Comparison of ENCODE assay signal across 1 cellular context in the genomic region with DNA sequence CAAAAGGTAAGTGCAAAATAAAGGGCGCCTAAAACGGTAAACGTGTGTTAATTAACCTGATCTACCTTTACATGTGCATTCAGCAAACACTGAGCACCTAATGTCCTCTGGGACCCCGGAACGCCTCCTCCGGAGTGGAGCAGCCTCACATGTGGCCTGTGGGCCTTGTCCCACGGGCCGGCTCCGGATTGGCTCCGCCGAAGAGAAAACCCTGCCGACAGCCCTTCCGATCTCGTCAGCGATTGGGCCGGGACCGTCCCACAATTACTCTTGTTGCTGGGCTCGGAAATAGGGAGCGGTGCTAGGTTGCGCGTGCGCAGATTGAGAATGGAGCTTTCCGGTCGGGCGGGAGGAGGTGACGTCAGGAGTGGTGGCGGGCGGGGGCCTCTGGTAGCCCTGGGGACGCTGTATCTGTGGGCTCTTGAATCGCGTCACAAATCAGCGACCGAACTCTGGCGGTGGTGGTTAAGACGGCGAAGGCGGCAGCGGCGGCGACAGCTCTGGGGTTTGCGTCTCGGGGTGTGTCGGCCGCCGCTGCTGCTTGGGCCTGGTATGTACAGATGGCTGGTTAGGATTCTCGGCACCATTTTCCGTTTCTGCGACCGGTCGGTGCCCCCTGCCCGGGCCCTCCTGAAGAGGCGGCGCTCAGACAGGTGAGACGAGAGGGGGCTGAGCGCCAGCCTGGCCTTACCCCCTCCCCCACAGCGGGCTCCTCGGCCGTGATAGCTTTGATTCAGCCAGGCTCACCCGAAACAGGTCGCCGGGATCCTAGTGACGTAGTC.
TF ChIP-seq lines count a peak whose summit lies in the region.

A gene (plus strand): TSS at position 434 of the 782 bp plus-strand sequence. CDS start 119 bp downstream, at position 553.

TF ChIP-seq in GM12878, 131 proteins besides CTCF, POLR2A, EP300 and RAD21 (continued from another document and continues in another):
- TF ChIP-seq, protein P1, sequence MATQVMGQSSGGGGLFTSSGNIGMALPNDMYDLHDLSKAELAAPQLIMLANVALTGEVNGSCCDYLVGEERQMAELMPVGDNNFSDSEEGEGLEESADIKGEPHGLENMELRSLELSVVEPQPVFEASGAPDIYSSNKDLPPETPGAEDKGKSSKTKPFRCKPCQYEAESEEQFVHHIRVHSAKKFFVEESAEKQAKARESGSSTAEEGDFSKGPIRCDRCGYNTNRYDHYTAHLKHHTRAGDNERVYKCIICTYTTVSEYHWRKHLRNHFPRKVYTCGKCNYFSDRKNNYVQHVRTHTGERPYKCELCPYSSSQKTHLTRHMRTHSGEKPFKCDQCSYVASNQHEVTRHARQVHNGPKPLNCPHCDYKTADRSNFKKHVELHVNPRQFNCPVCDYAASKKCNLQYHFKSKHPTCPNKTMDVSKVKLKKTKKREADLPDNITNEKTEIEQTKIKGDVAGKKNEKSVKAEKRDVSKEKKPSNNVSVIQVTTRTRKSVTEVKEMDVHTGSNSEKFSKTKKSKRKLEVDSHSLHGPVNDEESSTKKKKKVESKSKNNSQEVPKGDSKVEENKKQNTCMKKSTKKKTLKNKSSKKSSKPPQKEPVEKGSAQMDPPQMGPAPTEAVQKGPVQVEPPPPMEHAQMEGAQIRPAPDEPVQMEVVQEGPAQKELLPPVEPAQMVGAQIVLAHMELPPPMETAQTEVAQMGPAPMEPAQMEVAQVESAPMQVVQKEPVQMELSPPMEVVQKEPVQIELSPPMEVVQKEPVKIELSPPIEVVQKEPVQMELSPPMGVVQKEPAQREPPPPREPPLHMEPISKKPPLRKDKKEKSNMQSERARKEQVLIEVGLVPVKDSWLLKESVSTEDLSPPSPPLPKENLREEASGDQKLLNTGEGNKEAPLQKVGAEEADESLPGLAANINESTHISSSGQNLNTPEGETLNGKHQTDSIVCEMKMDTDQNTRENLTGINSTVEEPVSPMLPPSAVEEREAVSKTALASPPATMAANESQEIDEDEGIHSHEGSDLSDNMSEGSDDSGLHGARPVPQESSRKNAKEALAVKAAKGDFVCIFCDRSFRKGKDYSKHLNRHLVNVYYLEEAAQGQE (IDR thresholded peaks at IDR 0.05; ENCODE audit: low read depth, low read length) = no peak
- peak; percentile 70; the same call in 1 of the 2 replicates for TF ChIP-seq CBFB (IDR thresholded peaks at IDR 0.05; ENCODE audit: low read depth)
- TF ChIP-seq TAF1 (IDR thresholded peaks at IDR 0.05; ENCODE audit: borderline replicate concordance, low read depth, low read length) = peak; percentile 44; the same call in 1 of the 2 replicates
- no peak for TF ChIP-seq IRF4 (IDR thresholded peaks at IDR 0.05; ENCODE audit: low read depth, low read length)
- no peak for TF ChIP-seq RELA (IDR thresholded peaks at IDR 0.05; ENCODE audit: borderline replicate concordance, partially characterized antibody)
- TF ChIP-seq BMI1 (IDR thresholded peaks at IDR 0.05; ENCODE audit: borderline replicate concordance) = peak; percentile 62; the same call in 1 of the 2 replicates
- no peak for TF ChIP-seq TARDBP (IDR thresholded peaks at IDR 0.05; ENCODE audit: borderline replicate concordance)
- TF ChIP-seq SIX5 (IDR thresholded peaks at IDR 0.05; ENCODE audit: low read depth, low read length, severe bottlenecking) = no peak
- TF ChIP-seq, protein P2, sequence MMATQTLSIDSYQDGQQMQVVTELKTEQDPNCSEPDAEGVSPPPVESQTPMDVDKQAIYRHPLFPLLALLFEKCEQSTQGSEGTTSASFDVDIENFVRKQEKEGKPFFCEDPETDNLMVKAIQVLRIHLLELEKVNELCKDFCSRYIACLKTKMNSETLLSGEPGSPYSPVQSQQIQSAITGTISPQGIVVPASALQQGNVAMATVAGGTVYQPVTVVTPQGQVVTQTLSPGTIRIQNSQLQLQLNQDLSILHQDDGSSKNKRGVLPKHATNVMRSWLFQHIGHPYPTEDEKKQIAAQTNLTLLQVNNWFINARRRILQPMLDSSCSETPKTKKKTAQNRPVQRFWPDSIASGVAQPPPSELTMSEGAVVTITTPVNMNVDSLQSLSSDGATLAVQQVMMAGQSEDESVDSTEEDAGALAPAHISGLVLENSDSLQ (IDR thresholded peaks at IDR 0.05) = peak; percentile 84
- TF ChIP-seq, protein P3, sequence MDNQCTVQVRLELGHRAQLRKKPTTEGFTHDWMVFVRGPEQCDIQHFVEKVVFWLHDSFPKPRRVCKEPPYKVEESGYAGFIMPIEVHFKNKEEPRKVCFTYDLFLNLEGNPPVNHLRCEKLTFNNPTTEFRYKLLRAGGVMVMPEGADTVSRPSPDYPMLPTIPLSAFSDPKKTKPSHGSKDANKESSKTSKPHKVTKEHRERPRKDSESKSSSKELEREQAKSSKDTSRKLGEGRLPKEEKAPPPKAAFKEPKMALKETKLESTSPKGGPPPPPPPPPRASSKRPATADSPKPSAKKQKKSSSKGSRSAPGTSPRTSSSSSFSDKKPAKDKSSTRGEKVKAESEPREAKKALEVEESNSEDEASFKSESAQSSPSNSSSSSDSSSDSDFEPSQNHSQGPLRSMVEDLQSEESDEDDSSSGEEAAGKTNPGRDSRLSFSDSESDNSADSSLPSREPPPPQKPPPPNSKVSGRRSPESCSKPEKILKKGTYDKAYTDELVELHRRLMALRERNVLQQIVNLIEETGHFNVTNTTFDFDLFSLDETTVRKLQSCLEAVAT (IDR thresholded peaks at IDR 0.05) = no peak
- TF ChIP-seq, protein P4, sequence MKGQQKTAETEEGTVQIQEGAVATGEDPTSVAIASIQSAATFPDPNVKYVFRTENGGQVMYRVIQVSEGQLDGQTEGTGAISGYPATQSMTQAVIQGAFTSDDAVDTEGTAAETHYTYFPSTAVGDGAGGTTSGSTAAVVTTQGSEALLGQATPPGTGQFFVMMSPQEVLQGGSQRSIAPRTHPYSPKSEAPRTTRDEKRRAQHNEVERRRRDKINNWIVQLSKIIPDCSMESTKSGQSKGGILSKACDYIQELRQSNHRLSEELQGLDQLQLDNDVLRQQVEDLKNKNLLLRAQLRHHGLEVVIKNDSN (IDR thresholded peaks at IDR 0.05; ENCODE audit: borderline replicate concordance, extremely low read length, insufficient read depth, low read depth, low read length) = no peak
- TF ChIP-seq LARP7 (IDR thresholded peaks at IDR 0.05) = no peak; the same call in 1 of the 2 replicates
- TF ChIP-seq ZSCAN29 (IDR thresholded peaks at IDR 0.05) = no peak
- TF ChIP-seq BACH1 (IDR thresholded peaks at IDR 0.05; ENCODE audit: borderline replicate concordance) = no peak; the same call in 1 of the 2 replicates
- no peak for TF ChIP-seq ZNF24 (IDR thresholded peaks at IDR 0.05)
- TF ChIP-seq KDM1A (IDR thresholded peaks at IDR 0.05; ENCODE audit: borderline replicate concordance) = no peak
- peak; percentile 70; the same call in 1 of the 2 replicates for TF ChIP-seq ASH2L (IDR thresholded peaks at IDR 0.05; ENCODE audit: borderline replicate concordance, low read depth)
- TF ChIP-seq, protein P5, sequence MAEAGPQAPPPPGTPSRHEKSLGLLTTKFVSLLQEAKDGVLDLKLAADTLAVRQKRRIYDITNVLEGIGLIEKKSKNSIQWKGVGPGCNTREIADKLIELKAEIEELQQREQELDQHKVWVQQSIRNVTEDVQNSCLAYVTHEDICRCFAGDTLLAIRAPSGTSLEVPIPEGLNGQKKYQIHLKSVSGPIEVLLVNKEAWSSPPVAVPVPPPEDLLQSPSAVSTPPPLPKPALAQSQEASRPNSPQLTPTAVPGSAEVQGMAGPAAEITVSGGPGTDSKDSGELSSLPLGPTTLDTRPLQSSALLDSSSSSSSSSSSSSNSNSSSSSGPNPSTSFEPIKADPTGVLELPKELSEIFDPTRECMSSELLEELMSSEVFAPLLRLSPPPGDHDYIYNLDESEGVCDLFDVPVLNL (IDR thresholded peaks at IDR 0.05; ENCODE audit: low read depth, low read length) = no peak
- no peak for TF ChIP-seq EED (IDR thresholded peaks at IDR 0.05; ENCODE audit: low read depth)
- TF ChIP-seq SUPT20H (IDR thresholded peaks at IDR 0.05; ENCODE audit: borderline replicate concordance, control insufficient read depth, low read depth, low read length) = no peak
- peak; percentile 70; the same call in 1 of the 2 replicates for TF ChIP-seq GABPA (IDR thresholded peaks at IDR 0.05; ENCODE audit: low read depth)
- TF ChIP-seq, protein P6, sequence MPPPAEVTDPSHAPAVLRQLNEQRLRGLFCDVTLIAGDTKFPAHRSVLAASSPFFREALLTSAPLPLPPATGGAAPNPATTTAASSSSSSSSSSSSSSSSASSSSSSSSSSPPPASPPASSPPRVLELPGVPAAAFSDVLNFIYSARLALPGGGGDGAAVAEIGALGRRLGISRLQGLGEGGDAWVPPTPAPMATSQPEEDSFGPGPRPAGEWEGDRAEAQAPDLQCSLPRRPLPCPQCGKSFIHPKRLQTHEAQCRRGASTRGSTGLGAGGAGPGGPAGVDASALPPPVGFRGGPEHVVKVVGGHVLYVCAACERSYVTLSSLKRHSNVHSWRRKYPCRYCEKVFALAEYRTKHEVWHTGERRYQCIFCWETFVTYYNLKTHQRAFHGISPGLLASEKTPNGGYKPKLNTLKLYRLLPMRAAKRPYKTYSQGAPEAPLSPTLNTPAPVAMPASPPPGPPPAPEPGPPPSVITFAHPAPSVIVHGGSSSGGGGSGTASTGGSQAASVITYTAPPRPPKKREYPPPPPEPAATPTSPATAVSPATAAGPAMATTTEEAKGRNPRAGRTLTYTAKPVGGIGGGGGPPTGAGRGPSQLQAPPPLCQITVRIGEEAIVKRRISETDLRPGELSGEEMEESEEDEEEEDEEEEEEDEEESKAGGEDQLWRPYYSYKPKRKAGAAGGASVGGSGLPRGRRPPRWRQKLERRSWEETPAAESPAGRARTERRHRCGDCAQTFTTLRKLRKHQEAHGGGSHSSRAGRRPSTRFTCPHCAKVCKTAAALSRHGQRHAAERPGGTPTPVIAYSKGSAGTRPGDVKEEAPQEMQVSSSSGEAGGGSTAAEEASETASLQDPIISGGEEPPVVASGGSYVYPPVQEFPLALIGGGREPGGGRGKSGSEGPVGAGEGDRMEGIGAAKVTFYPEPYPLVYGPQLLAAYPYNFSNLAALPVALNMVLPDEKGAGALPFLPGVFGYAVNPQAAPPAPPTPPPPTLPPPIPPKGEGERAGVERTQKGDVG (CRISPR knock-in tag; IDR thresholded peaks at IDR 0.05) = no peak
- no peak for TF ChIP-seq ZNF384 (IDR thresholded peaks at IDR 0.05; ENCODE audit: borderline replicate concordance, low read depth, low read length)
- TF ChIP-seq SREBF1 (IDR thresholded peaks at IDR 0.05; ENCODE audit: low read length) = no peak
- TF ChIP-seq STAT1 (conservative IDR thresholded peaks at IDR 0.05) = no peak
- peak; percentile 60 for TF ChIP-seq HDGF (IDR thresholded peaks at IDR 0.05)
- TF ChIP-seq CHD1 (IDR thresholded peaks at IDR 0.05; ENCODE audit: low read depth, low read length) = no peak
- TF ChIP-seq, protein P7, sequence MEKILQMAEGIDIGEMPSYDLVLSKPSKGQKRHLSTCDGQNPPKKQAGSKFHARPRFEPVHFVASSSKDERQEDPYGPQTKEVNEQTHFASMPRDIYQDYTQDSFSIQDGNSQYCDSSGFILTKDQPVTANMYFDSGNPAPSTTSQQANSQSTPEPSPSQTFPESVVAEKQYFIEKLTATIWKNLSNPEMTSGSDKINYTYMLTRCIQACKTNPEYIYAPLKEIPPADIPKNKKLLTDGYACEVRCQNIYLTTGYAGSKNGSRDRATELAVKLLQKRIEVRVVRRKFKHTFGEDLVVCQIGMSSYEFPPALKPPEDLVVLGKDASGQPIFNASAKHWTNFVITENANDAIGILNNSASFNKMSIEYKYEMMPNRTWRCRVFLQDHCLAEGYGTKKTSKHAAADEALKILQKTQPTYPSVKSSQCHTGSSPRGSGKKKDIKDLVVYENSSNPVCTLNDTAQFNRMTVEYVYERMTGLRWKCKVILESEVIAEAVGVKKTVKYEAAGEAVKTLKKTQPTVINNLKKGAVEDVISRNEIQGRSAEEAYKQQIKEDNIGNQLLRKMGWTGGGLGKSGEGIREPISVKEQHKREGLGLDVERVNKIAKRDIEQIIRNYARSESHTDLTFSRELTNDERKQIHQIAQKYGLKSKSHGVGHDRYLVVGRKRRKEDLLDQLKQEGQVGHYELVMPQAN (conservative IDR thresholded peaks at IDR 0.05) = peak; percentile 85
- peak; percentile 89 for TF ChIP-seq RUNX3 (IDR thresholded peaks at IDR 0.05; ENCODE audit: low read length)
- TF ChIP-seq CHD4 (IDR thresholded peaks at IDR 0.05) = no peak
- TF ChIP-seq RFX5 (IDR thresholded peaks at IDR 0.05; ENCODE audit: low read depth, low read length) = peak; percentile 96
- TF ChIP-seq ETV6 (conservative IDR thresholded peaks at IDR 0.05 in 1 of 2, IDR thresholded peaks at IDR 0.05 in 1 of 2; ENCODE audit: borderline replicate concordance in 1 of 2, low read depth in 1 of 2) = no peak
- TF ChIP-seq, protein P8, sequence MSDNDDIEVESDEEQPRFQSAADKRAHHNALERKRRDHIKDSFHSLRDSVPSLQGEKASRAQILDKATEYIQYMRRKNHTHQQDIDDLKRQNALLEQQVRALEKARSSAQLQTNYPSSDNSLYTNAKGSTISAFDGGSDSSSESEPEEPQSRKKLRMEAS (IDR thresholded peaks at IDR 0.05; ENCODE audit: low read depth, low read length) = peak; percentile 73; the same call in 1 of the 2 replicates
- TF ChIP-seq BCL11A (IDR thresholded peaks at IDR 0.05; ENCODE audit: low read depth, low read length) = no peak
- TF ChIP-seq, protein P9, sequence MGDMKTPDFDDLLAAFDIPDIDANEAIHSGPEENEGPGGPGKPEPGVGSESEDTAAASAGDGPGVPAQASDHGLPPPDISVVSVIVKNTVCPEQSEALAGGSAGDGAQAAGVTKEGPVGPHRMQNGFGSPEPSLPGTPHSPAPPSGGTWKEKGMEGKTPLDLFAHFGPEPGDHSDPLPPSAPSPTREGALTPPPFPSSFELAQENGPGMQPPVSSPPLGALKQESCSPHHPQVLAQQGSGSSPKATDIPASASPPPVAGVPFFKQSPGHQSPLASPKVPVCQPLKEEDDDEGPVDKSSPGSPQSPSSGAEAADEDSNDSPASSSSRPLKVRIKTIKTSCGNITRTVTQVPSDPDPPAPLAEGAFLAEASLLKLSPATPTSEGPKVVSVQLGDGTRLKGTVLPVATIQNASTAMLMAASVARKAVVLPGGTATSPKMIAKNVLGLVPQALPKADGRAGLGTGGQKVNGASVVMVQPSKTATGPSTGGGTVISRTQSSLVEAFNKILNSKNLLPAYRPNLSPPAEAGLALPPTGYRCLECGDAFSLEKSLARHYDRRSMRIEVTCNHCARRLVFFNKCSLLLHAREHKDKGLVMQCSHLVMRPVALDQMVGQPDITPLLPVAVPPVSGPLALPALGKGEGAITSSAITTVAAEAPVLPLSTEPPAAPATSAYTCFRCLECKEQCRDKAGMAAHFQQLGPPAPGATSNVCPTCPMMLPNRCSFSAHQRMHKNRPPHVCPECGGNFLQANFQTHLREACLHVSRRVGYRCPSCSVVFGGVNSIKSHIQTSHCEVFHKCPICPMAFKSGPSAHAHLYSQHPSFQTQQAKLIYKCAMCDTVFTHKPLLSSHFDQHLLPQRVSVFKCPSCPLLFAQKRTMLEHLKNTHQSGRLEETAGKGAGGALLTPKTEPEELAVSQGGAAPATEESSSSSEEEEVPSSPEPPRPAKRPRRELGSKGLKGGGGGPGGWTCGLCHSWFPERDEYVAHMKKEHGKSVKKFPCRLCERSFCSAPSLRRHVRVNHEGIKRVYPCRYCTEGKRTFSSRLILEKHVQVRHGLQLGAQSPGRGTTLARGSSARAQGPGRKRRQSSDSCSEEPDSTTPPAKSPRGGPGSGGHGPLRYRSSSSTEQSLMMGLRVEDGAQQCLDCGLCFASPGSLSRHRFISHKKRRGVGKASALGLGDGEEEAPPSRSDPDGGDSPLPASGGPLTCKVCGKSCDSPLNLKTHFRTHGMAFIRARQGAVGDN (IDR thresholded peaks at IDR 0.05) = peak; percentile 66; the same call in 1 of the 2 replicates
- TF ChIP-seq MTA2 (IDR thresholded peaks at IDR 0.05; ENCODE audit: low read depth) = no peak
- peak; percentile 82 for TF ChIP-seq RB1 (IDR thresholded peaks at IDR 0.05; ENCODE audit: borderline replicate concordance)
- TF ChIP-seq WRNIP1 (IDR thresholded peaks at IDR 0.05; ENCODE audit: borderline replicate concordance, low read depth, low read length) = no peak
- TF ChIP-seq NR2C2 (IDR thresholded peaks at IDR 0.05; ENCODE audit: borderline replicate concordance, control insufficient read depth, insufficient read length, low read depth) = no peak
